In genomic region chr2:38666578-38666926, GRCh38 we compare ENCODE assay signal across 8 cellular contexts. TPM values are rescaled to one million over a fixed set of nuclear protein-coding genes. Genes with fewer than 3 reads are reported as not detected.
A peak's percentile ranks its signal among the peaks of the same experiment; 100 is the strongest.
DNase-seq lines count a peak whose midpoint lies in the region; ATAC-seq and TF ChIP-seq lines count a peak whose summit lies in the region.

No MANE protein-coding gene starts in this region.

- no peak overlapping the region for H2BK15ac ChIP-seq in H9 (ENCODE audit: low read depth, low read length)

- no peaks in the 10 kb centered on the region for H3K9me3 Mint-ChIP-seq in CD14-positive monocyte
- H3K9me3 Mint-ChIP-seq in H9, result no peaks in the 10 kb centered on the region
- H3K9me3 Mint-ChIP-seq in naive thymus-derived CD4-positive, alpha-beta T cell, result no peaks in the 10 kb centered on the region

- POLR2A ChIA-PET in naive thymus-derived CD4-positive, alpha-beta T cell (lab: Charles Lee), result interaction anchor here (0.7 to 4.0 kb wide), 21 partner anchors 10 to 462 kb away, joined by 3 to 30 read pairs (median 5); partner anchors contain the start of genes HNRNPLL and SRSF7

- DNase-seq in CD14-positive monocyte (ENCODE audit: low spot score) (no peak), H9 (no peak), SIG-M5 (lab: John Stamatoyannopoulos, UW) (peak; percentile 47), epithelial cell of proximal tubule (ENCODE audit: low read depth) (no peak), NCI-H187 treated with DMSO at 0.1 percent for 48 hours (lab: John Stamatoyannopoulos, UW) (no peak), NCI-H146 treated with DMSO at 0.1 percent for 48 hours (lab: John Stamatoyannopoulos, UW; ENCODE audit: unreplicated experiment) (no peak)
- DNase-seq in naive thymus-derived CD4-positive, alpha-beta T cell, result peak in 5 of 9 donors; percentile 23 to 38 (median 37)

- no peaks in the 10 kb centered on the region for H3K9me3 ChIP-seq in H9 (ENCODE audit: control insufficient read depth, low read depth, low read length)
- no peaks in the 10 kb centered on the region for H3K9me3 ChIP-seq in naive thymus-derived CD4-positive, alpha-beta T cell (ENCODE audit: control insufficient read depth in 2 of 3, low read length in 3 of 3)

- TF ChIP-seq CTCF in CD14-positive monocyte (IDR thresholded peaks at IDR 0.05) (no peak), H9 (conservative IDR thresholded peaks at IDR 0.05) (no peak), epithelial cell of proximal tubule (conservative IDR thresholded peaks at IDR 0.05; ENCODE audit: low read depth, low read length) (no peak)

- peak overlapping the region; percentile 86 for H3K4me2 ChIP-seq in H9 (ENCODE audit: insufficient read depth, insufficient read length, low read length)

- H4K20me1 ChIP-seq in H9 (ENCODE audit: control insufficient read depth, insufficient read depth, insufficient read length), result no peaks in the 10 kb centered on the region

- peaks cover 9% of the 10 kb centered on the region for H3K23me2 ChIP-seq in H9 (ENCODE audit: insufficient read length, low read depth, low read length, poor library complexity, severe bottlenecking)

- H3K56ac ChIP-seq in H9 (ENCODE audit: insufficient read length, low read depth, low read length), result no peak overlapping the region

- no peak overlapping the region for H3T11ph ChIP-seq in H9 (ENCODE audit: low read length)

- H3K4me1 Mint-ChIP-seq in CD14-positive monocyte (peaks cover 39% of the 10 kb centered on the region), H9 (peaks cover 25 to 26% of the 10 kb centered on the region in 2 experiments)
- peaks cover 33 to 77% (median 58%) of the 10 kb centered on the region in 7 donors for H3K4me1 Mint-ChIP-seq in naive thymus-derived CD4-positive, alpha-beta T cell

- peak; percentile 55 for ATAC-seq in naive thymus-derived CD4-positive, alpha-beta T cell
- ATAC-seq in HG03565 (IDR thresholded peaks at IDR 0.05; ENCODE audit: unreplicated experiment), result no peak

- no peak overlapping the region for H3K23ac ChIP-seq in H9 (ENCODE audit: insufficient read length, low read depth, low read length)

- no peak overlapping the region for H3K14ac ChIP-seq in H9 (ENCODE audit: insufficient read depth, low read length)

- H3K36me3 Mint-ChIP-seq in CD14-positive monocyte, result peaks cover 0 to 3% of the 10 kb centered on the region in 2 donors
- no peaks in the 10 kb centered on the region for H3K36me3 Mint-ChIP-seq in H9 (ENCODE audit: insufficient read depth in 1 of 3, low read depth in 3 of 3)
- H3K36me3 Mint-ChIP-seq in naive thymus-derived CD4-positive, alpha-beta T cell, result peaks cover 0 to 27% (median 0%) of the 10 kb centered on the region in 5 donors

- H3K27ac Mint-ChIP-seq in CD14-positive monocyte (peak overlapping the region; percentile 57 to 87 (median 82)), H9 (no peak overlapping the region)
- H3K27ac Mint-ChIP-seq in naive thymus-derived CD4-positive, alpha-beta T cell, result peak overlapping the region; percentile 82 to 96 (median 92)

- no peaks in the 10 kb centered on the region for H3K79me1 ChIP-seq in H9 (ENCODE audit: insufficient read depth, low read depth, low read length, poor library complexity, severe bottlenecking)

- H3K79me2 ChIP-seq in H9 (ENCODE audit: insufficient read depth, low read length), result no peaks in the 10 kb centered on the region

- no peak overlapping the region for H4K8ac ChIP-seq in H9 (replicated peaks; ENCODE audit: insufficient read length, low read depth, low read length)

- H2BK12ac ChIP-seq in H9 (ENCODE audit: insufficient read length, low read depth, low read length), result no peak overlapping the region

- H3K18ac ChIP-seq in H9 (ENCODE audit: insufficient read length, low read depth, low read length), result no peak overlapping the region

- no CpG with 5 or more reads among the region's 3 CpGs for WGBS in H9 (ENCODE audit: extremely low coverage, insufficient read length, low lambda C conversion rate)

- H3K4me3 Mint-ChIP-seq in CD14-positive monocyte (peak overlapping the region; percentile 86 to 93), H9 (peak overlapping the region; percentile 88 to 93)
- peak overlapping the region; percentile 85 to 97 (median 90) for H3K4me3 Mint-ChIP-seq in naive thymus-derived CD4-positive, alpha-beta T cell

- no peaks in the 10 kb centered on the region; the same call in 1 of the 2 replicates for H3K4me1 ChIP-seq in H9 (ENCODE audit: insufficient read depth, low read length)
- peaks cover 9 to 48% of the 10 kb centered on the region in 2 donors for H3K4me1 ChIP-seq in naive thymus-derived CD4-positive, alpha-beta T cell (ENCODE audit: control insufficient read depth in 2 of 2, insufficient read depth in 2 of 2, low read length in 2 of 2)

- H3K27me3 ChIP-seq in H9 (ENCODE audit: insufficient read depth, low read length), result no peaks in the 10 kb centered on the region
- H3K27me3 ChIP-seq in naive thymus-derived CD4-positive, alpha-beta T cell (ENCODE audit: control insufficient read depth in 2 of 2, insufficient read depth in 2 of 2, low read length in 2 of 2), result no peaks in the 10 kb centered on the region

- CTCF ChIA-PET in naive thymus-derived CD4-positive, alpha-beta T cell (lab: Charles Lee), result interaction anchor here (0.6 to 2.4 kb wide), 6 partner anchors 14 to 85 kb away, joined by 3 to 10 read pairs (median 5); partner anchors contain the start of gene HNRNPLL

- H2BK120ac ChIP-seq in H9 (ENCODE audit: low read depth, low read length, poor library complexity, severe bottlenecking), result no peak overlapping the region

- H3K4me3 ChIP-seq in epithelial cell of proximal tubule (ENCODE audit: low read depth, low read length), result peak overlapping the region; percentile 64
- H3K4me3 ChIP-seq in naive thymus-derived CD4-positive, alpha-beta T cell (ENCODE audit: low read length), result peak overlapping the region; percentile 76

- no peak overlapping the region for H4K5ac ChIP-seq in H9 (ENCODE audit: insufficient read length, low read depth, low read length)

- no peak overlapping the region for H3K27ac ChIP-seq in H9 (ENCODE audit: insufficient read length, low read depth, low read length)
- H3K27ac ChIP-seq in naive thymus-derived CD4-positive, alpha-beta T cell (ENCODE audit: low read depth, low read length), result peak overlapping the region; percentile 75

- H3K27me3 Mint-ChIP-seq in CD14-positive monocyte (ENCODE audit: low read depth in 3 of 3), result peaks cover 0 to 2% (median 1%) of the 10 kb centered on the region in 3 donors
- no peaks in the 10 kb centered on the region for H3K27me3 Mint-ChIP-seq in H9 (ENCODE audit: low read depth)
- H3K27me3 Mint-ChIP-seq in naive thymus-derived CD4-positive, alpha-beta T cell, result no peaks in the 10 kb centered on the region

- H3K9ac ChIP-seq in H9 (ENCODE audit: extremely low read depth, insufficient read length, low read length), result peak overlapping the region; percentile 76

- intact Hi-C loops in CD14-positive monocyte (cut with micrococcal nuclease), result loop anchor here (5.0 kb wide), 3 partner anchors 34 to 299 kb away; partner anchors contain the start of gene HNRNPLL (in 1 of the 2)
- intact Hi-C loops in naive thymus-derived CD4-positive, alpha-beta T cell (cut with micrococcal nuclease), result loop anchor here (1.0 to 10.0 kb wide), 11 partner anchors 23 to 1700 kb away; partner anchors contain the start of genes SOS1 (in 2 of the 2), SRSF7 (in 2 of the 2), ATL2 (in 1 of the 2) and DHX57 (in 1 of the 2)

- H4K91ac ChIP-seq in H9 (ENCODE audit: insufficient read length, low read depth, low read length), result no peak overlapping the region

- H2AFZ ChIP-seq in H9 (ENCODE audit: low read length), result no peak overlapping the region

- no peak overlapping the region for H2BK5ac ChIP-seq in H9 (ENCODE audit: insufficient read length, low read length)

- H2AK5ac ChIP-seq in H9 (ENCODE audit: insufficient read length, low read length), result no peak overlapping the region

- H3K36me3 ChIP-seq in naive thymus-derived CD4-positive, alpha-beta T cell (ENCODE audit: control insufficient read depth in 2 of 3, insufficient read depth in 3 of 3, low read length in 3 of 3), result peaks cover 0 to 6% (median 0%) of the 10 kb centered on the region in 3 experiments

- no peak overlapping the region for H3K4ac ChIP-seq in H9 (ENCODE audit: low read depth, low read length)

- no peak overlapping the region for H2BK20ac ChIP-seq in H9 (ENCODE audit: low read depth, low read length, poor library complexity, severe bottlenecking)

RNA-seq across cellular contexts. Expression of gene GALM, which starts 0.6 kb away (rescaled TPM):
- polyA plus RNA-seq in CD14-positive monocyte, result 1 to 10 TPM; 3.0 to 3.6 TPM
- total RNA-seq in H9 (2021), result 10.0 and 10.4 TPM in 2 replicates
- 7.2 and 8.3 TPM in 2 replicates for total RNA-seq in epithelial cell of proximal tubule
- 10 to 100 TPM in 4 of 5 experiments, 1 to 10 TPM in 1; 4.3 to 52.5 (median 14.4) TPM for total RNA-seq in naive thymus-derived CD4-positive, alpha-beta T cell
- polyA plus RNA-seq in naive thymus-derived CD4-positive, alpha-beta T cell, result 10 to 100 TPM; 14.7 to 17.5 TPM

Comparison
In these comparisons a context has a peak if more than half of its experiments do, and no peak if none do; other contexts are left out.
1. DNase-seq: peak in SIG-M5 (single experiment) and naive thymus-derived CD4-positive, alpha-beta T cell (5 of 9); none in CD14-positive monocyte (single experiment), H9 (single experiment), epithelial cell of proximal tubule (single experiment), NCI-H187 treated with DMSO at 0.1 percent for 48 hours (single experiment) and NCI-H146 treated with DMSO at 0.1 percent for 48 hours (single experiment).
2. H3K27ac Mint-ChIP-seq: peak in CD14-positive monocyte (7 of 7) and naive thymus-derived CD4-positive, alpha-beta T cell (9 of 9); none in H9 (0 of 3).
3. Peak in every context shown above with its lines, with median percentiles within 50 percentile points of each other: H3K4me3 Mint-ChIP-seq.